Comparison of ENCODE assay signal across 11 cellular contexts in the genomic region with DNA sequence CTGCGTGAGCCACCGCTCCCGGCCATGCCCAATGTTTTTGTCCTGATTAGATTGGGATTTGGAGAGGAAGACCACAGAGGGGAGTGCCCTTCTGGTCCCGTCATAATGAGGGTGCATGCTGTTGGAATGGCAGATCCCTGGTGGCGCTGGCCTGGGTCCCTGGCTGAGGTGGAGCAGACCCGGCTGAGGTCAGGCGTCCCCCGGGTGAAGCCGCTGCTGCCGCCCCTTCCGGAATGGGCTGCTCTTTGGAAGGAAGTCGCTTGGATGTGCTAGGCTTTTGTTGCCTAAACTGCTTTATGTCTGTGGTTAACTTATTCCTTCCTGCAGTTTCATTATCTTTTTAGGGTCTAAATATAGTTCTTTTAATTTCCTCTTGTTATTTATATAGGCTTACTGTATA.
DNase-seq lines count a peak whose midpoint lies in the region; ATAC-seq and TF ChIP-seq lines count a peak whose summit lies in the region.
"Had no signal": no experiment of that assay in that cellular context is flagged by ENCODE, and none has a peak within 500 bp of the region (broad histone marks: within the 10 kb centered on the region; RNA-seq: fewer than 3 reads in every experiment).

No MANE protein-coding gene starts in this region.

- H3K27me3 Mint-ChIP-seq in CD4-positive, alpha-beta T cell: no peaks in the 10 kb centered on the region
- H3K27me3 Mint-ChIP-seq in activated T-helper 1 cell treated with anti-CD3 and anti-CD28 coated beads, Interleukin-12 subunit alpha, Interleukin-12 subunit beta, Interleukin-2, Interleukin-4 antibody, amounts not matched to agents 30 ng/mL and 10 ng/mL and 1 ng/mL, durations not matched to agents 14 hours and 24 hours and 36 hours (ENCODE audit: insufficient read depth): no peaks in the 10 kb centered on the region
- no peaks in the 10 kb centered on the region for H3K27me3 Mint-ChIP-seq in naive thymus-derived CD4-positive, alpha-beta T cell

- TF ChIP-seq CTCF in CD4-positive, alpha-beta T cell (IDR thresholded peaks at IDR 0.05): no peak

- ATAC-seq in CD4-positive, alpha-beta T cell (ENCODE audit: poor library complexity): peak; percentile 50
- peak; percentile 56 for ATAC-seq in naive thymus-derived CD4-positive, alpha-beta T cell
- ATAC-seq in GM19467 (IDR thresholded peaks at IDR 0.05; ENCODE audit: unreplicated experiment): no peak
- ATAC-seq: GM12878 had no signal

- CTCF ChIA-PET in CD4-positive, alpha-beta T cell (lab: Charles Lee): no interaction called here
- CTCF ChIA-PET in naive thymus-derived CD4-positive, alpha-beta T cell (lab: Charles Lee): interaction anchor here (0.8 to 1.0 kb wide), 2 partner anchors 10 to 15 kb away, joined by 3 read pairs; no protein-coding TSS in a partner anchor

- H3K27me3 ChIP-seq in CD4-positive, alpha-beta T cell (ENCODE audit: control insufficient read depth, insufficient read depth, low read length): no peaks in the 10 kb centered on the region
- no peaks in the 10 kb centered on the region for H3K27me3 ChIP-seq in naive thymus-derived CD4-positive, alpha-beta T cell (ENCODE audit: control insufficient read depth in 2 of 2, insufficient read depth in 2 of 2, low read length in 2 of 2)

- no peak overlapping the region for H3K27ac ChIP-seq in CD4-positive, alpha-beta T cell (ENCODE audit: low read depth, low read length)
- peak overlapping the region; percentile 29 for H3K27ac ChIP-seq in naive thymus-derived CD4-positive, alpha-beta T cell (ENCODE audit: low read depth, low read length)

- H3K4me1 Mint-ChIP-seq in CD4-positive, alpha-beta T cell (ENCODE audit: low read depth): peaks cover 73% of the 10 kb centered on the region
- peaks cover 79% of the 10 kb centered on the region for H3K4me1 Mint-ChIP-seq in activated T-helper 1 cell treated with anti-CD3 and anti-CD28 coated beads, Interleukin-12 subunit alpha, Interleukin-12 subunit beta, Interleukin-2, Interleukin-4 antibody, amounts not matched to agents 30 ng/mL and 10 ng/mL and 1 ng/mL, durations not matched to agents 14 hours and 24 hours and 36 hours (ENCODE audit: low read depth)
- peaks cover 45 to 84% (median 79%) of the 10 kb centered on the region in 7 donors for H3K4me1 Mint-ChIP-seq in naive thymus-derived CD4-positive, alpha-beta T cell

- intact Hi-C loops in CD4-positive, alpha-beta T cell (cut with DNase I, micrococcal nuclease): no loop called here
- intact Hi-C loops in activated T-helper 1 cell treated with anti-CD3 and anti-CD28 coated beads, Interleukin-12 subunit alpha, Interleukin-12 subunit beta, Interleukin-2, Interleukin-4 antibody, amounts not matched to agents 30 ng/mL and 10 ng/mL and 1 ng/mL, durations not matched to agents 14 hours and 24 hours and 36 hours (cut with micrococcal nuclease): no loop called here
- intact Hi-C loops in naive thymus-derived CD4-positive, alpha-beta T cell (cut with micrococcal nuclease): loop anchor here (2.0 to 5.0 kb wide), 3 partner anchors 15 to 89 kb away; no protein-coding TSS in a partner anchor

- POLR2A ChIA-PET in CD4-positive, alpha-beta T cell (lab: Charles Lee): interaction anchor here (1.1 kb wide), 1 partner anchor 38 kb away, joined by 6 read pairs; no protein-coding TSS in a partner anchor
- POLR2A ChIA-PET in naive thymus-derived CD4-positive, alpha-beta T cell (lab: Charles Lee): interaction anchor here (0.6 kb wide), 1 partner anchor 138 kb away, joined by 3 read pairs; no protein-coding TSS in a partner anchor

- peak overlapping the region; percentile 72 for H3K4me3 Mint-ChIP-seq in CD4-positive, alpha-beta T cell
- H3K4me3 Mint-ChIP-seq in activated T-helper 1 cell treated with anti-CD3 and anti-CD28 coated beads, Interleukin-12 subunit alpha, Interleukin-12 subunit beta, Interleukin-2, Interleukin-4 antibody, amounts not matched to agents 30 ng/mL and 10 ng/mL and 1 ng/mL, durations not matched to agents 14 hours and 24 hours and 36 hours: peak overlapping the region; percentile 28
- peak overlapping the region; percentile 67 to 81 (median 77) for H3K4me3 Mint-ChIP-seq in naive thymus-derived CD4-positive, alpha-beta T cell

- peaks cover 7% of the 10 kb centered on the region for H3K36me3 Mint-ChIP-seq in CD4-positive, alpha-beta T cell (ENCODE audit: low read depth)
- H3K36me3 Mint-ChIP-seq in activated T-helper 1 cell treated with anti-CD3 and anti-CD28 coated beads, Interleukin-12 subunit alpha, Interleukin-12 subunit beta, Interleukin-2, Interleukin-4 antibody, amounts not matched to agents 30 ng/mL and 10 ng/mL and 1 ng/mL, durations not matched to agents 14 hours and 24 hours and 36 hours (ENCODE audit: low read depth): peaks cover 50% of the 10 kb centered on the region
- H3K36me3 Mint-ChIP-seq in naive thymus-derived CD4-positive, alpha-beta T cell: peaks cover 0 to 42% (median 4%) of the 10 kb centered on the region in 5 donors

- peaks cover 0 to 5% (median 0%) of the 10 kb centered on the region in 3 experiments for H3K36me3 ChIP-seq in naive thymus-derived CD4-positive, alpha-beta T cell (ENCODE audit: control insufficient read depth in 2 of 3, insufficient read depth in 3 of 3, low read length in 3 of 3)

- no peaks in the 10 kb centered on the region for H3K9me3 ChIP-seq in CD4-positive, alpha-beta T cell (ENCODE audit: control insufficient read depth, low read length)
- H3K9me3 ChIP-seq in naive thymus-derived CD4-positive, alpha-beta T cell (ENCODE audit: control insufficient read depth in 2 of 3, low read length in 3 of 3): no peaks in the 10 kb centered on the region

- H3K4me1 ChIP-seq in naive thymus-derived CD4-positive, alpha-beta T cell (ENCODE audit: control insufficient read depth in 2 of 2, insufficient read depth in 2 of 2, low read length in 2 of 2): peaks cover 13 to 39% of the 10 kb centered on the region in 2 donors

- H3K27ac Mint-ChIP-seq in CD4-positive, alpha-beta T cell: peak overlapping the region; percentile 6
- peak overlapping the region; percentile 88 for H3K27ac Mint-ChIP-seq in activated T-helper 1 cell treated with anti-CD3 and anti-CD28 coated beads, Interleukin-12 subunit alpha, Interleukin-12 subunit beta, Interleukin-2, Interleukin-4 antibody, amounts not matched to agents 30 ng/mL and 10 ng/mL and 1 ng/mL, durations not matched to agents 14 hours and 24 hours and 36 hours
- H3K27ac Mint-ChIP-seq in naive thymus-derived CD4-positive, alpha-beta T cell: peak overlapping the region; percentile 26 to 84 (median 63)

- peak overlapping the region; percentile 39 for H3K4me3 ChIP-seq in naive thymus-derived CD4-positive, alpha-beta T cell (ENCODE audit: low read length)
- H3K4me3 ChIP-seq: GM12878, smooth muscle cell had no signal

- no peaks in the 10 kb centered on the region for H3K9me3 Mint-ChIP-seq in CD4-positive, alpha-beta T cell
- H3K9me3 Mint-ChIP-seq in activated T-helper 1 cell treated with anti-CD3 and anti-CD28 coated beads, Interleukin-12 subunit alpha, Interleukin-12 subunit beta, Interleukin-2, Interleukin-4 antibody, amounts not matched to agents 30 ng/mL and 10 ng/mL and 1 ng/mL, durations not matched to agents 14 hours and 24 hours and 36 hours: no peaks in the 10 kb centered on the region
- H3K9me3 Mint-ChIP-seq in naive thymus-derived CD4-positive, alpha-beta T cell: no peaks in the 10 kb centered on the region

- no peak for DNase-seq in CD4-positive, alpha-beta T cell
- DNase-seq in Kasumi-1 (lab: John Stamatoyannopoulos, UW): peak; percentile 91 to 93
- DNase-seq in activated T-helper 1 cell treated with anti-CD3 and anti-CD28 coated beads, Interleukin-12 subunit alpha, Interleukin-12 subunit beta, Interleukin-2, Interleukin-4 antibody, amounts not matched to agents 30 ng/mL and 10 ng/mL and 1 ng/mL, durations not matched to agents 14 hours and 24 hours and 36 hours (ENCODE audit: low spot score): no peak
- DNase-seq in naive thymus-derived CD4-positive, alpha-beta T cell: peak in 3 of 9 donors; percentile 32 to 40 (median 36)
- no peak for DNase-seq in OCI-M2 (lab: John Stamatoyannopoulos, UW; ENCODE audit: unreplicated experiment)
- no peak for DNase-seq in HuH-7.5 (ENCODE audit: low spot score)
- DNase-seq: HCEC 1CT, NCI-H748 treated with DMSO at 0.1 percent for 48 hours had no signal

Comparison
In these comparisons a context has a peak if more than half of its experiments do, and no peak if none do; other contexts are left out.
1. DNase-seq: peak in Kasumi-1 (2 of 2); none in CD4-positive, alpha-beta T cell (0 of 10), activated T-helper 1 cell treated with anti-CD3 and anti-CD28 coated beads, Interleukin-12 subunit alpha, Interleukin-12 subunit beta, Interleukin-2, Interleukin-4 antibody, amounts not matched to agents 30 ng/mL and 10 ng/mL and 1 ng/mL, durations not matched to agents 14 hours and 24 hours and 36 hours (single experiment), OCI-M2 (single experiment) and HuH-7.5 (single experiment).
2. H3K27ac Mint-ChIP-seq: peak in every context shown above with its lines; median percentile 88 in activated T-helper 1 cell treated with anti-CD3 and anti-CD28 coated beads, Interleukin-12 subunit alpha, Interleukin-12 subunit beta, Interleukin-2, Interleukin-4 antibody, amounts not matched to agents 30 ng/mL and 10 ng/mL and 1 ng/mL, durations not matched to agents 14 hours and 24 hours and 36 hours; 63 in naive thymus-derived CD4-positive, alpha-beta T cell; 6 in CD4-positive, alpha-beta T cell.
3. intact Hi-C loops: an anchor here in naive thymus-derived CD4-positive, alpha-beta T cell (2.0 to 5.0 kb wide); none called in CD4-positive, alpha-beta T cell and activated T-helper 1 cell treated with anti-CD3 and anti-CD28 coated beads, Interleukin-12 subunit alpha, Interleukin-12 subunit beta, Interleukin-2, Interleukin-4 antibody, amounts not matched to agents 30 ng/mL and 10 ng/mL and 1 ng/mL, durations not matched to agents 14 hours and 24 hours and 36 hours.
4. Peak in every context shown above with its lines, with median percentiles within 50 percentile points of each other: H3K4me3 Mint-ChIP-seq.